In the genomic region with DNA sequence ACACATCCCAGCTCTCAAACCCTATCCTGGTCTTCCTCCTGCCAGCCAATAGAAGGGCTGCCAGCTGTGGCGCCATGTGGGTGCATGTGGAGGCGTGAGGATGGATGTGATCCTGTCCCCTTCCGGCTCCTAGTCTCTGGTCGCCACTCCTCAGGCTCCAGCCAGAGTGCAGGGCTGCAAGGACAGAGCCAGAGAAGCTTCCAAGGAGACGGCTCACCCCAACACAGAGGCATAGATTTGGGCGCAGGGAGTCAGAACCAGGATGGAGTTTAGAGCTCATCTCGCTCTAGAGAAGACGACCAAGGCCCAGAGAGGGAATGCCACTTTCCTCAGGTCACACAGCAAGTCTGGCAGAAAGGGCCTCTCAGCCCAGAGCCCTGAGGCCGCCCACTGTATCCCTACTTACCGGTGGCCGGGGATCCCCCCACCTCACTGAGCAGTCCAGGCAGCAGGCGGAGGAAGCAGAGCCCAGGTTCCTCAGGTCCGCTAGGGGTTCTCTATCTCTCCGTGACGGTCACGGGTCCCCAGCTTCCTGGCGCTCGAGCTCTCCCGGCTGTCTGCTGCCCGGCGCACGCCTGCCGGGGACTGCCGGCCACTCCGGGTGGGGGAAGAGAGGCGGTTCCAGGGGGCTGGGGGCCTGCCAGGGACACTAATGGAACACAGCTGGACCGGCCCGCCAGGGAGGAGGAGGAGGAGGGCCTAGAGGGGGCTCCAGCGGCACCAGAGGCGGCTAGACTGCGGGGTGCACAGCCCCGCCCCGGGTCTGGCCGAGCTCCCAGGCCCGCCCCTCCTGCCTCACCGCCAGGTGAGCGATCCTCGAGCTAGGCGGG, we compare ENCODE assay signal across 8 cellular contexts. TPM values are rescaled to one million over a fixed set of nuclear protein-coding genes. Genes with fewer than 3 reads are reported as not detected.
A peak's percentile ranks its signal among the peaks of the same experiment; 100 is the strongest.
DNase-seq lines count a peak whose midpoint lies in the region; TF ChIP-seq lines count a peak whose summit lies in the region.

Gene COL16A1 (minus strand): TSS at position 587 of the 830 bp plus-strand sequence. CDS start 1,824 bp downstream, outside the sequence.

- H4K20me1 ChIP-seq in OCI-LY3 (ENCODE audit: insufficient read depth, low read length) (no peaks in the 10 kb centered on the region), fibroblast of lung (ENCODE audit: control insufficient read depth, extremely low read depth, insufficient read depth, low read length) (no peaks in the 10 kb centered on the region)

- peak within 1 kb of the TSS; percentile 65 for H3K4me3 ChIP-seq in OCI-LY3 (ENCODE audit: low read length)
- peak within 1 kb of the TSS; percentile 65 to 94 (median 78) for H3K4me3 ChIP-seq in fibroblast of lung (replicated peaks in 1 of 4; ENCODE audit: control extremely low read depth in 1 of 4, insufficient read depth in 1 of 4, low read depth in 3 of 4, low read length in 4 of 4)
- peak within 1 kb of the TSS; percentile 3 for H3K4me3 ChIP-seq in mucosa of stomach (ENCODE audit: low read length)

- H3K9ac ChIP-seq in OCI-LY3 (ENCODE audit: low read length): peak within 1 kb of the TSS; percentile 79
- peak within 1 kb of the TSS; percentile 70 for H3K9ac ChIP-seq in fibroblast of lung (ENCODE audit: insufficient read depth, low read length)
- peak within 1 kb of the TSS; percentile 42 for H3K9ac ChIP-seq in mucosa of stomach (ENCODE audit: low read length)

- in situ Hi-C loops in GM13977 (cut with MboI; ENCODE audit: low pct_unique_long_range_greater_than_20kb, low sequenced_read_pairs, unreplicated experiment): no loop called here

- no peaks in the 10 kb centered on the region for H3K27me3 ChIP-seq in OCI-LY3 (ENCODE audit: low read depth, low read length)
- H3K27me3 ChIP-seq in fibroblast of lung (ENCODE audit: control insufficient read depth, insufficient read depth, low read length): no peaks in the 10 kb centered on the region
- H3K27me3 ChIP-seq in mucosa of stomach (ENCODE audit: control insufficient read depth, insufficient read depth, low read length): peaks cover 12% of the 10 kb centered on the region

- DNase-seq in COLO668 (lab: John Stamatoyannopoulos, UW; ENCODE audit: unreplicated experiment) (peak; percentile 38), fibroblast of lung (ENCODE audit: low read depth in 2 of 2) (peak; percentile 75 to 79), NCI-H2107 (lab: John Stamatoyannopoulos, UW) (no peak), GM13977 (ENCODE audit: low spot score) (no peak), NCI-H2029 (lab: John Stamatoyannopoulos, UW) (no peak)
- DNase-seq in activated effector memory CD4-positive, alpha-beta T cell treated with anti-CD3 and anti-CD28 coated beads, Interleukin-2, amount 50 U/mL, for 16 hours: no peak

- H3K27ac ChIP-seq in OCI-LY3 (ENCODE audit: low read length): peak within 1 kb of the TSS; percentile 62
- peak within 1 kb of the TSS; percentile 87 for H3K27ac ChIP-seq in fibroblast of lung (ENCODE audit: insufficient read depth, low read length)

- H2AFZ ChIP-seq in OCI-LY3 (ENCODE audit: low read depth, low read length) (peak within 1 kb of the TSS; percentile 72), fibroblast of lung (ENCODE audit: low read length) (no peak within 1 kb of the TSS)

- H3K4me2 ChIP-seq in OCI-LY3 (ENCODE audit: low read length) (peak within 1 kb of the TSS; percentile 93), fibroblast of lung (ENCODE audit: extremely low read depth, insufficient read depth, low read length) (peak within 1 kb of the TSS; percentile 86)

- no peaks in the 10 kb centered on the region for H3K79me2 ChIP-seq in OCI-LY3 (ENCODE audit: low read length)
- peaks cover 26% of the 10 kb centered on the region for H3K79me2 ChIP-seq in fibroblast of lung (ENCODE audit: control insufficient read depth, insufficient read depth, low read length)

- H3K36me3 ChIP-seq in OCI-LY3 (replicated peaks; ENCODE audit: low read depth, low read length) (no peaks in the 10 kb centered on the region), fibroblast of lung (ENCODE audit: control insufficient read depth, insufficient read depth, low read length) (peaks cover 8% of the 10 kb centered on the region), mucosa of stomach (ENCODE audit: control insufficient read depth, insufficient read depth, low read length) (no peaks in the 10 kb centered on the region)

- TF ChIP-seq CTCF in OCI-LY3 (IDR thresholded peaks at IDR 0.05; ENCODE audit: low read depth, low read length) (no peak), fibroblast of lung (conservative IDR thresholded peaks at IDR 0.05 in 1 of 2, IDR thresholded peaks at IDR 0.05 in 1 of 2; ENCODE audit: low read depth in 1 of 2, low read length in 2 of 2) (no peak), GM13977 (IDR thresholded peaks at IDR 0.05; ENCODE audit: extremely low read depth, insufficient read depth, missing control alignments) (no peak)

- H3K4me1 ChIP-seq in OCI-LY3 (ENCODE audit: low read length) (peaks cover 49% of the 10 kb centered on the region), fibroblast of lung (ENCODE audit: control insufficient read depth, extremely low read depth, insufficient read depth, low read length) (peaks cover 45% of the 10 kb centered on the region), mucosa of stomach (ENCODE audit: control insufficient read depth, insufficient read depth, low read length) (peaks cover 14% of the 10 kb centered on the region)

- H3K9me3 ChIP-seq in OCI-LY3 (ENCODE audit: insufficient read depth, low read length) (no peaks in the 10 kb centered on the region), fibroblast of lung (ENCODE audit: control insufficient read depth, insufficient read depth, low read depth, low read length) (no peaks in the 10 kb centered on the region), mucosa of stomach (ENCODE audit: control insufficient read depth, low read length) (no peaks in the 10 kb centered on the region)

RNA-seq across cellular contexts. Expression of gene COL16A1, which starts in this region (rescaled TPM):
- 80.3 and 150 TPM in 2 replicates for total RNA-seq in fibroblast of lung
- 20.9 and 21.0 TPM in 2 replicates for polyA plus RNA-seq in fibroblast of lung
- 57.9 and 61.9 TPM in 2 replicates for polyA plus RNA-seq in fibroblast of lung (2012)
- polyA minus RNA-seq in fibroblast of lung (ENCODE audit: low replicate concordance): 42.9 and 69.1 TPM in 2 replicates

Comparison
In these comparisons a context has a peak if more than half of its experiments do, and no peak if none do; other contexts are left out.
1. DNase-seq: peak in COLO668 (single experiment) and fibroblast of lung (2 of 2); none in activated effector memory CD4-positive, alpha-beta T cell treated with anti-CD3 and anti-CD28 coated beads, Interleukin-2, amount 50 U/mL, for 16 hours (single experiment), NCI-H2107 (single experiment), GM13977 (single experiment) and NCI-H2029 (single experiment).
2. H3K4me3 ChIP-seq: peak in every context shown above with its lines; median percentile 78 in fibroblast of lung; 65 in OCI-LY3; 3 in mucosa of stomach.
3. Peak in every context shown above with its lines, with median percentiles within 50 percentile points of each other: H3K9ac ChIP-seq.